In the genomic region with DNA sequence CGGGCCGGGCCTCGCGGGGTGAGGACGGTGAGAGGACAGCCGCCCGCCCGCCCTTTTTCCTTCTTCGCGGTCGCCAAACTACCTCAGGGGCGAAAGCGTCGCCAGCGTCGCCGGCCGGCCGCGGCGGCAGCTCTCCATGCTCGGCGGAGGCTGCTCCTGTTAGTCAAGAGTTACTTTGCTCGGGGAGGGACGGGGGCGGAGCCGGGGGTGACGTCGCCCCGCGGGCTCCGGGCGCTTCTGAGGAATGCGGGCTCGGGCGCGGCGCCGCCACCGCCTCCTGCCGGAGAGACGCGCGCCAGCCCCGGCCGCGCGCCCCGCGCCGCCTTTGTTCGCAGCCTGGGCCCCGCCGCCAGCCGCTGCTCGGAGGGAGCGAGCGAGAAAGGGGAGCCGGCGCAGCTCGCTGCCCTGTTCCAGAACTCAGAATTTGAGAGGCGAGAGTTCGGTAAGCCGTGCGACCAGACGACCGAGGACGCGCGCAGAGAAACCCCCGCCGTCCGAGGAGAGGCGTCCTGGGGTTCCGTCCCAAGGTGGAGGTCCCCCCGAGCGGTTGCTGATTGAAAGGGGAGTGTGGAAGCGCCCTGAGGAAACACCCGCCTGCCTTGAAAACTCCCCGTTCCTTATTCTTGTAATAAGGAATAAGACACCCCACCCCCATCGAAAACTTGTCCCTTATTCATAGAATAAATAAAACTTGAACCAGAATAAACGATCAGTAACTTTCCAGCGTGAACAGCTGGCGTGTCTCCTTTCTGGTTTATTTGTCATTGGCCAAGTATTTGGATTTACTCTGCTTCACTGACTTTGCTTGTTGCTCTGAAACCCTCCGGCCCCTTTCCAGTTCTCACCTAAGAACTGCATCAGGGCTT, we compare ENCODE assay signal across 8 cellular contexts. TPM values are rescaled to one million over a fixed set of nuclear protein-coding genes. Genes with fewer than 3 reads are reported as not detected.
DNase-seq lines count a peak whose midpoint lies in the region; ATAC-seq and TF ChIP-seq lines count a peak whose summit lies in the region.

A gene (minus strand): TSS at position 164 of the 866 bp plus-strand sequence. CDS start 241 bp downstream, outside the sequence.

- H2AFZ ChIP-seq in neural progenitor cell (replicated peaks), result peak within 1 kb of the TSS; percentile 92

- H3K4me2 ChIP-seq in neural progenitor cell, result peak within 1 kb of the TSS; percentile 95

- H3K4me1 ChIP-seq in neural progenitor cell (peaks cover 19% of the 10 kb centered on the region), stomach smooth muscle (ENCODE audit: control insufficient read depth, insufficient read depth, low read length) (peaks cover 15% of the 10 kb centered on the region)

- H3K4me1 Mint-ChIP-seq in neural progenitor cell, result peaks cover 38% of the 10 kb centered on the region

- in situ Hi-C loops in Caki2 (cut with HindIII; ENCODE audit: low pct_unique_long_range_greater_than_20kb, low sequenced_read_pairs), result no loop called here

- DNase-seq in Caki2 (ENCODE audit: low read depth) (peak; percentile 97), HL-60 (ENCODE audit: low read depth in 1 of 2, low spot score in 1 of 2) (peak; percentile 18 to 72), RKO (ENCODE audit: low spot score) (peak; percentile 91), foreskin melanocyte (peak; percentile 87), neural progenitor cell (ENCODE audit: low spot score) (peak; percentile 97)
- DNase-seq in activated naive CD4-positive, alpha-beta T cell treated with Interleukin-2 at 50 U/mL for 16 hours, result peak; percentile 89

- H3F3A ChIP-seq in neural progenitor cell (ENCODE audit: low read depth), result peaks cover 13% of the 10 kb centered on the region

- H3K36me3 Mint-ChIP-seq in neural progenitor cell, result no peaks in the 10 kb centered on the region

- H3K4me3 Mint-ChIP-seq in neural progenitor cell, result peak within 1 kb of the TSS; percentile 97

- H3K9ac ChIP-seq in neural progenitor cell, result peak within 1 kb of the TSS; percentile 86
- peak within 1 kb of the TSS; percentile 82 to 84 for H3K9ac ChIP-seq in stomach smooth muscle (ENCODE audit: low read length in 2 of 2)

- peaks cover 30% of the 10 kb centered on the region for H4K20me1 ChIP-seq in neural progenitor cell (ENCODE audit: low read depth)

- no peaks in the 10 kb centered on the region for H3K27me3 Mint-ChIP-seq in neural progenitor cell (ENCODE audit: insufficient read depth, low read depth)

- no peaks in the 10 kb centered on the region for H3K9me3 Mint-ChIP-seq in neural progenitor cell

- H3K27ac Mint-ChIP-seq in neural progenitor cell, result peak within 1 kb of the TSS; percentile 99

- no peak for TF ChIP-seq CTCF in HL-60 (IDR thresholded peaks at IDR 0.05; ENCODE audit: insufficient read depth, low read length)
- peak; percentile 57 for TF ChIP-seq CTCF in neural progenitor cell (IDR thresholded peaks at IDR 0.05)

- peaks cover 45% of the 10 kb centered on the region for H3K27me3 ChIP-seq in HL-60 (ENCODE audit: insufficient read depth, poor library complexity, severe bottlenecking)
- no peaks in the 10 kb centered on the region for H3K27me3 ChIP-seq in neural progenitor cell
- no peaks in the 10 kb centered on the region for H3K27me3 ChIP-seq in stomach smooth muscle (ENCODE audit: control insufficient read depth in 1 of 2, insufficient read depth in 2 of 2, low read length in 2 of 2)

- no peak within 1 kb of the TSS for H3K27ac ChIP-seq in HL-60 (replicated peaks)
- peak within 1 kb of the TSS; percentile 95 for H3K27ac ChIP-seq in neural progenitor cell
- peak within 1 kb of the TSS; percentile 88 for H3K27ac ChIP-seq in stomach smooth muscle (ENCODE audit: low read length)

- ATAC-seq in GM19463 (IDR thresholded peaks at IDR 0.05; ENCODE audit: unreplicated experiment), result peak; percentile 80

- H3K9me3 ChIP-seq in neural progenitor cell (ENCODE audit: low read depth), result no peaks in the 10 kb centered on the region
- no peaks in the 10 kb centered on the region for H3K9me3 ChIP-seq in stomach smooth muscle (ENCODE audit: control insufficient read depth in 2 of 2, low read length in 2 of 2)

- H3K4me3 ChIP-seq in HL-60 (replicated peaks; ENCODE audit: insufficient read depth, low read length), result peak within 1 kb of the TSS; percentile 37
- H3K4me3 ChIP-seq in neural progenitor cell, result peak within 1 kb of the TSS; percentile 64
- H3K4me3 ChIP-seq in stomach smooth muscle (ENCODE audit: low read length in 2 of 2), result peak within 1 kb of the TSS; percentile 90 to 96

- H3K79me2 ChIP-seq in neural progenitor cell (ENCODE audit: low read depth), result peaks cover 40% of the 10 kb centered on the region

- H3K36me3 ChIP-seq in neural progenitor cell (no peaks in the 10 kb centered on the region), stomach smooth muscle (ENCODE audit: control insufficient read depth in 2 of 2, insufficient read depth in 2 of 2, low read length in 2 of 2) (no peaks in the 10 kb centered on the region)

RNA-seq across cellular contexts. Expression of the gene that starts here (rescaled TPM):
- total RNA-seq in Caki2 (2014; rRNA removed; shearing (Covaris generic); ENCODE audit: low replicate concordance), result 21.6 and 32.6 TPM in 2 replicates
- total RNA-seq in neural progenitor cell (ENCODE audit: low replicate concordance), result 30.9 and 35.0 TPM in 2 replicates

Comparison
In these comparisons a context has a peak if more than half of its experiments do, and no peak if none do; other contexts are left out.
1. DNase-seq: peak in every context shown above with its lines; median percentile 97 in Caki2; 97 in neural progenitor cell; 91 in RKO; 89 in activated naive CD4-positive, alpha-beta T cell treated with Interleukin-2 at 50 U/mL for 16 hours; 87 in foreskin melanocyte; 45 in HL-60.
2. H3K4me3 ChIP-seq: peak in every context shown above with its lines; median percentile 93 in stomach smooth muscle; 64 in neural progenitor cell; 37 in HL-60.